1 cellular context compared by ENCODE assay signal in genomic region chr14:35696119-35696518, GRCh38.
TF ChIP-seq lines count a peak whose summit lies in the region.

No MANE protein-coding gene starts in this region.

TF ChIP-seq in HepG2, 621 proteins besides CTCF, POLR2A, EP300 and RAD21 (continued from another document):
- TF ChIP-seq ZNF318 (CRISPR knock-in tag; IDR thresholded peaks at IDR 0.05) (no peak), ZMYM3 (CRISPR knock-in tag; IDR thresholded peaks at IDR 0.05) (no peak), HNRNPH1 (optimal IDR thresholded peaks at IDR 0.05; ENCODE audit: low read depth, low read length) (no peak), SAFB2 (CRISPR knock-in tag; IDR thresholded peaks at IDR 0.05; ENCODE audit: borderline replicate concordance, low read depth) (no peak), STAT6 (CRISPR knock-in tag; IDR thresholded peaks at IDR 0.05; ENCODE audit: borderline replicate concordance) (no peak), PRDM4 (CRISPR knock-in tag; IDR thresholded peaks at IDR 0.05; ENCODE audit: borderline replicate concordance) (no peak), CBFB (CRISPR knock-in tag; IDR thresholded peaks at IDR 0.05) (no peak), ZUFSP (CRISPR knock-in tag; IDR thresholded peaks at IDR 0.05; ENCODE audit: borderline replicate concordance) (no peak)
